In the genomic region with DNA sequence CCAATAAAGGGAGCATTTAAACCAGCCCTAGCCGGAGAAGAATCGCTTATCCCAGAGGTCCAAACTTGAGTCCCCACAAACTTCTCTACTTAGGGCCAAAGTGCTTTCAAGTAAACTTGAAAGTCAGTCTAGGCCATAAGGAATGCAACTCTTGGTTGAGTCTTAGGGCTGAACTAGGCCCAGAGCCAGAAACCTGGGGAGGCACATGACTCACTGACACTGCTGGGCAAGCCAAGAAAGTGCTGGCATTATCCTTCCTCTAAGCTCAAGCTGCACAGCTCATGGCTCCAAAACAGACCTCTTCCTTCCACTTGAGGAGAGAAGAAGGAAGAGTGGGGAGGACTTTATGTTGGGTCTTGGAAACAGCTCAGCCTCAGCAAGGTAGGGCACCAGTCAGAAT, we compare ENCODE assay signal across 24 cellular contexts.
A peak's percentile ranks its signal among the peaks of the same experiment; 100 is the strongest.
DNase-seq lines count a peak whose midpoint lies in the region; ATAC-seq and TF ChIP-seq lines count a peak whose summit lies in the region.
"Had no signal": no experiment of that assay in that cellular context is flagged by ENCODE, and none has a peak within 500 bp of the region (broad histone marks: within the 10 kb centered on the region; RNA-seq: fewer than 3 reads in every experiment).

No MANE protein-coding gene starts in this region.

- intact Hi-C loops in left lung (cut with DNase I), result no loop called here

- peaks cover 0 to 2% of the 10 kb centered on the region in 2 donors for H3K9me3 ChIP-seq in left lung
- H3K9me3 ChIP-seq: thoracic aorta had no signal

- no peak overlapping the region for H3K4me3 Mint-ChIP-seq in HFFc6
- H3K4me3 Mint-ChIP-seq: activated CD8-positive, alpha-beta T cell treated with anti-CD3 and anti-CD28 coated beads, Interleukin-2, amount 10 ng/mL, durations not matched to agents 7 days and 5 days; activated T-cell treated with anti-CD3 and anti-CD28 coated beads, Interleukin-2, amount 50 U/mL, for 24 hours; CD8-positive, alpha-beta memory T cell had no signal

- H3K9me3 Mint-ChIP-seq in HFFc6, result peaks cover 9% of the 10 kb centered on the region; the same call in 1 of the 2 replicates
- H3K9me3 Mint-ChIP-seq: activated T-cell treated with anti-CD3 and anti-CD28 coated beads, Interleukin-2, amount 50 U/mL, for 24 hours had no signal

- DNase-seq in HK-2 (ENCODE audit: unreplicated experiment) (peak; percentile 0), RKO (ENCODE audit: low spot score) (peak; percentile 37), choroid plexus epithelial cell (ENCODE audit: low read depth) (peak; percentile 2), left lung (no peak), NCI-H2029 treated with DMSO at 0.1 percent for 48 hours (lab: John Stamatoyannopoulos, UW) (no peak), NCI-H2029 (lab: John Stamatoyannopoulos, UW) (no peak), HFFc6 (no peak)
- DNase-seq: activated CD8-positive, alpha-beta T cell treated with anti-CD3 and anti-CD28 coated beads, Interleukin-2, amount 10 ng/mL, durations not matched to agents 7 days and 5 days; activated T-cell treated with anti-CD3 and anti-CD28 coated beads, Interleukin-2, amount 50 U/mL, for 24 hours; CD8-positive, alpha-beta memory T cell; central memory CD4-positive, alpha-beta T cell; GF-D8; hypothalamus; kidney; NCI-H1105 treated with DMSO at 0.1 percent for 48 hours; NCI-H526; stimulated activated CD4-positive, alpha-beta T cell treated with anti-CD3 and anti-CD28 coated beads, Interleukin-2, amount 100 ng/mL, for 48 hours; stimulated activated naive CD4-positive, alpha-beta T cell; SW 1271 had no signal

- H3K4me1 ChIP-seq in left lung, result no peaks in the 10 kb centered on the region

- H3K36me3 Mint-ChIP-seq in HFFc6 (ENCODE audit: low read depth), result no peaks in the 10 kb centered on the region
- H3K36me3 Mint-ChIP-seq: CD8-positive, alpha-beta memory T cell had no signal

- H3K27ac ChIP-seq in left lung, result no peak overlapping the region
- H3K27ac ChIP-seq: thoracic aorta had no signal

- H3K27me3 Mint-ChIP-seq in HFFc6 (ENCODE audit: insufficient read depth), result no peaks in the 10 kb centered on the region; the same call in 1 of the 2 replicates
- H3K27me3 Mint-ChIP-seq: CD8-positive, alpha-beta memory T cell had no signal

- TF ChIP-seq CTCF in choroid plexus epithelial cell (conservative IDR thresholded peaks at IDR 0.05; ENCODE audit: low read depth, low read length) (no peak), left lung (IDR thresholded peaks at IDR 0.05) (no peak), HFFc6 (IDR thresholded peaks at IDR 0.05) (no peak)

- no peaks in the 10 kb centered on the region for H3K36me3 ChIP-seq in left lung
- H3K36me3 ChIP-seq: thoracic aorta had no signal

- H3K4me1 Mint-ChIP-seq in HFFc6 (ENCODE audit: low read depth), result no peaks in the 10 kb centered on the region
- H3K4me1 Mint-ChIP-seq: CD8-positive, alpha-beta memory T cell had no signal

- no peaks in the 10 kb centered on the region for H3K27me3 ChIP-seq in left lung

- H3K27ac Mint-ChIP-seq in HFFc6, result no peak overlapping the region
- H3K27ac Mint-ChIP-seq: activated CD8-positive, alpha-beta T cell treated with anti-CD3 and anti-CD28 coated beads, Interleukin-2, amount 10 ng/mL, durations not matched to agents 7 days and 5 days; activated T-cell treated with anti-CD3 and anti-CD28 coated beads, Interleukin-2, amount 50 U/mL, for 24 hours; CD8-positive, alpha-beta memory T cell had no signal

- ATAC-seq in left lung, result peak; percentile 68
- ATAC-seq in GM19467 (IDR thresholded peaks at IDR 0.05; ENCODE audit: unreplicated experiment), result no peak
- ATAC-seq: activated CD8-positive, alpha-beta T cell treated with anti-CD3 and anti-CD28 coated beads, Interleukin-2, amount 10 ng/mL, durations not matched to agents 7 days and 5 days; HepG2; Right ventricle myocardium inferior had no signal

- no peak overlapping the region for H3K4me3 ChIP-seq in choroid plexus epithelial cell (ENCODE audit: low read depth, low read length)
- H3K4me3 ChIP-seq in left lung, result no peak overlapping the region
- H3K4me3 ChIP-seq: smooth muscle cell, thoracic aorta had no signal

Comparison
In these comparisons a context has a peak if more than half of its experiments do, and no peak if none do; other contexts are left out.
1. DNase-seq: peak in HK-2 (single experiment), RKO (single experiment) and choroid plexus epithelial cell (single experiment); none in left lung (0 of 2), NCI-H2029 treated with DMSO at 0.1 percent for 48 hours (single experiment), NCI-H2029 (single experiment) and HFFc6 (single experiment).